Comparison of ENCODE assay signal across 30 cellular contexts in the genomic region with DNA sequence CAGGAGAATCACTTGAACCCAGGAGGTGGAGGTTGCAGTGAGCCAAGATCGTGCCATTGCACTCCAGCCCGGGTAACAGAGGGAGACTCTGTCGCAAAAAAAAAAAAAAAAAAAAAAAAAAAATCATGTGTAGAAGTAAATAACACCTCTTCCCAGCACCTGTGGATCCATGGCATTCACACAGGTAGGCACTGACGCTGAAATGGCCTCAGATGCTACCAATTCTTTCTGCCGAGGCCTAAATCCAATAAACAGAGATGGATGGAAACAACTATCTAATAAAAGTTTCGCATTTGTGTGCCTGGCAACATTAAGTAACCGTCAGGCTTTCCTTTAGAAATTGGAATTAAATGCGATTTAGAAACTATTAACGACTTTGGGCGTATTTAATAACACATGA. TPM values are rescaled to one million over a fixed set of nuclear protein-coding genes. Genes with fewer than 3 reads are reported as not detected.
"Had no signal": no experiment of that assay in that cellular context is flagged by ENCODE, and none has a peak within 500 bp of the region (broad histone marks: within the 10 kb centered on the region; RNA-seq: fewer than 3 reads in every experiment).

No MANE protein-coding gene starts in this region.

- H3K4me3 Mint-ChIP-seq: activated B cell treated with CpG ODN at 0.5 μM for 24 hours; activated CD4-positive, alpha-beta T cell treated with anti-CD3 and anti-CD28 coated beads, Interleukin-2, amount 10 ng/mL, durations not matched to agents 7 days and 5 days; activated CD8-positive, alpha-beta T cell treated with anti-CD3 and anti-CD28 coated beads, Interleukin-2, amount 10 ng/mL, durations not matched to agents 7 days and 5 days; activated naive CD4-positive, alpha-beta T cell treated with anti-CD3 and anti-CD28 coated beads, Interleukin-2, amount 10 ng/mL, durations not matched to agents 7 days and 5 days; activated naive CD8-positive, alpha-beta T cell treated with anti-CD3 and anti-CD28 coated beads, Interleukin-2, amount 50 U/mL, for 24 hours; activated T-cell treated with anti-CD3 and anti-CD28 coated beads, Interleukin-2, amount 50 U/mL, for 24 hours; effector memory CD8-positive, alpha-beta T cell; stimulated activated naive CD8-positive, alpha-beta T cell treated with anti-CD3 and anti-CD28 coated beads, Interleukin-15, amount 100 ng/mL, for 72 hours; T-helper 2 cell treated with Interferon-gamma antibody and Interleukin-4, amounts not matched to agents 5 μg/mL and 100 μg/mL, for 36 hours had no signal

- H3K4me3 ChIP-seq: lung, right atrium auricular region, suprapubic skin, transverse colon had no signal

- H3K36me3 ChIP-seq: right atrium auricular region, suprapubic skin, transverse colon had no signal

- H3K9me3 Mint-ChIP-seq: activated B cell treated with CpG ODN at 0.5 μM for 24 hours; activated CD4-positive, alpha-beta T cell treated with anti-CD3 and anti-CD28 coated beads, Interleukin-2, amount 10 ng/mL, durations not matched to agents 7 days and 5 days; activated naive CD4-positive, alpha-beta T cell treated with anti-CD3 and anti-CD28 coated beads, Interleukin-2, amount 10 ng/mL, durations not matched to agents 7 days and 5 days; activated naive CD8-positive, alpha-beta T cell treated with anti-CD3 and anti-CD28 coated beads, Interleukin-2, amount 50 U/mL, for 24 hours; activated T-cell treated with anti-CD3 and anti-CD28 coated beads, Interleukin-2, amount 50 U/mL, for 24 hours; effector memory CD8-positive, alpha-beta T cell; stimulated activated naive CD8-positive, alpha-beta T cell treated with anti-CD3 and anti-CD28 coated beads, Interleukin-15, amount 100 ng/mL, for 72 hours; T-helper 2 cell treated with Interferon-gamma antibody and Interleukin-4, amounts not matched to agents 5 μg/mL and 100 μg/mL, for 36 hours had no signal

- H3K9me3 ChIP-seq: right atrium auricular region, suprapubic skin, transverse colon had no signal

- DNase-seq: activated B cell treated with CpG ODN at 0.5 μM for 24 hours; activated CD4-positive, alpha-beta T cell treated with anti-CD3 and anti-CD28 coated beads, Interleukin-2, amount 10 ng/mL, durations not matched to agents 7 days and 5 days; activated CD8-positive, alpha-beta T cell treated with anti-CD3 and anti-CD28 coated beads, Interleukin-2, amount 10 ng/mL, durations not matched to agents 7 days and 5 days; activated effector memory CD4-positive, alpha-beta T cell treated with Interleukin-2 at 50 U/mL for 16 hours; activated naive CD4-positive, alpha-beta T cell treated with anti-CD3 and anti-CD28 coated beads, Interleukin-2, amount 10 ng/mL, durations not matched to agents 7 days and 5 days; activated naive CD8-positive, alpha-beta T cell treated with anti-CD3 and anti-CD28 coated beads, Interleukin-2, amount 50 U/mL, for 24 hours; activated T-cell treated with anti-CD3 and anti-CD28 coated beads, Interleukin-2, amount 50 U/mL, for 24 hours; anterior cingulate cortex; caudate nucleus; effector memory CD8-positive, alpha-beta T cell; foreskin keratinocyte; glutamatergic neuron; midbrain; stimulated activated CD4-positive, alpha-beta T cell treated with anti-CD3 and anti-CD28 coated beads, Interleukin-15, amount 100 ng/mL, for 24 hours; stimulated activated CD4-positive, alpha-beta T cell treated with anti-CD3 and anti-CD28 coated beads, Interleukin-4, amount 100 ng/mL, for 1 hour; stimulated activated naive CD8-positive, alpha-beta T cell treated with anti-CD3 and anti-CD28 coated beads, Interleukin-15, amount 100 ng/mL, for 72 hours; transverse colon had no signal

- H3K27ac Mint-ChIP-seq: activated B cell treated with CpG ODN at 0.5 μM for 24 hours; activated CD4-positive, alpha-beta T cell treated with anti-CD3 and anti-CD28 coated beads, Interleukin-2, amount 10 ng/mL, durations not matched to agents 7 days and 5 days; activated CD8-positive, alpha-beta T cell treated with anti-CD3 and anti-CD28 coated beads, Interleukin-2, amount 10 ng/mL, durations not matched to agents 7 days and 5 days; activated naive CD4-positive, alpha-beta T cell treated with anti-CD3 and anti-CD28 coated beads, Interleukin-2, amount 10 ng/mL, durations not matched to agents 7 days and 5 days; activated naive CD8-positive, alpha-beta T cell treated with anti-CD3 and anti-CD28 coated beads, Interleukin-2, amount 50 U/mL, for 24 hours; activated T-cell treated with anti-CD3 and anti-CD28 coated beads, Interleukin-2, amount 50 U/mL, for 24 hours; brain; effector memory CD8-positive, alpha-beta T cell; stimulated activated naive CD8-positive, alpha-beta T cell treated with anti-CD3 and anti-CD28 coated beads, Interleukin-15, amount 100 ng/mL, for 72 hours; T-helper 2 cell treated with Interferon-gamma antibody and Interleukin-4, amounts not matched to agents 5 μg/mL and 100 μg/mL, for 36 hours had no signal

- H3K27ac ChIP-seq: epithelial cell of prostate, foreskin keratinocyte, right atrium auricular region, suprapubic skin, transverse colon had no signal

- H3K4me1 ChIP-seq: foreskin keratinocyte, suprapubic skin had no signal

- ATAC-seq: activated CD8-positive, alpha-beta T cell treated with anti-CD3 and anti-CD28 coated beads, Interleukin-2, amount 10 ng/mL, durations not matched to agents 7 days and 5 days; activated naive CD8-positive, alpha-beta T cell treated with anti-CD3 and anti-CD28 coated beads, Interleukin-2, amount 50 U/mL, for 24 hours; effector memory CD8-positive, alpha-beta T cell; foreskin keratinocyte; left lobe of liver; stimulated activated naive CD8-positive, alpha-beta T cell treated with anti-CD3 and anti-CD28 coated beads, Interleukin-15, amount 100 ng/mL, for 72 hours had no signal

- H3K27me3 ChIP-seq: foreskin keratinocyte, right atrium auricular region, suprapubic skin had no signal

- H3K36me3 Mint-ChIP-seq: activated naive CD4-positive, alpha-beta T cell treated with anti-CD3 and anti-CD28 coated beads, Interleukin-2, amount 10 ng/mL, durations not matched to agents 7 days and 5 days; brain had no signal

RNA-seq across cellular contexts. Expression of a gene that starts 10.3 kb away (rescaled TPM):
- total RNA-seq: activated B cell treated with CpG ODN at 0.5 μM for 24 hours, progenitor cell of endocrine pancreas had no signal
- polyA plus RNA-seq: neural cell had no signal

RNA-seq across cellular contexts. Expression of a gene that starts 35.9 kb away (rescaled TPM):
- total RNA-seq: activated B cell treated with CpG ODN at 0.5 μM for 24 hours; activated CD4-positive, alpha-beta T cell treated with anti-CD3 and anti-CD28 coated beads, Interleukin-2, amount 10 ng/mL, durations not matched to agents 7 days and 5 days; activated CD8-positive, alpha-beta T cell treated with anti-CD3 and anti-CD28 coated beads, Interleukin-2, amount 10 ng/mL, durations not matched to agents 7 days and 5 days; dermis microvascular lymphatic vessel endothelial cell; fibroblast of lung; foreskin keratinocyte; left lobe of liver; lung; omental fat pad; progenitor cell of endocrine pancreas; right atrium auricular region; skeletal muscle tissue; transverse colon had no signal
- polyA plus RNA-seq: fibroblast of lung, foreskin keratinocyte, lung, neural cell had no signal
